Comparison of ENCODE assay signal across 29 cellular contexts in genomic region chr1:81660286-81660685, GRCh38.
DNase-seq lines count a peak whose midpoint lies in the region; FAIRE-seq and TF ChIP-seq lines count a peak whose summit lies in the region.
"Had no signal": no experiment of that assay in that cellular context is flagged by ENCODE, and none has a peak within 500 bp of the region (broad histone marks: within the 10 kb centered on the region; RNA-seq: fewer than 3 reads in every experiment).

No MANE protein-coding gene starts in this region.

- DNase-seq in EH (ENCODE audit: low read depth), result peak; percentile 75
- peak; percentile 85 to 88 for DNase-seq in foreskin fibroblast
- DNase-seq in renal cortical epithelial cell (ENCODE audit: low read depth), result peak; percentile 33
- no peak for DNase-seq in RKO (ENCODE audit: low spot score)
- DNase-seq in RCC 7860 (ENCODE audit: low spot score), result no peak
- DNase-seq in T-helper 9 cell, result no peak
- DNase-seq in midbrain (lab: John Stamatoyannopoulos, UW), result no peak
- DNase-seq: ACHN; activated CD4-positive, alpha-beta T cell treated with anti-CD3 and anti-CD28 coated beads for 48 hours; activated naive CD4-positive, alpha-beta T cell treated with Interleukin-2 at 50 U/mL for 16 hours; activated T-cell treated with anti-CD3 and anti-CD28 coated beads, Interleukin-2, amount 50 U/mL, for 48 hours; body of pancreas; C1 segment of cervical spinal cord; Calu3; cerebellar nuclear complex; DMS79 treated with DMSO at 0.1 percent for 48 hours; foreskin keratinocyte; GOT3; left colon; NCI-H1092 treated with DMSO at 0.1 percent for 48 hours; NCI-H187; NCI-H2171 treated with DMSO at 0.1 percent for 48 hours; NCI-H526; SIG-M5; stimulated activated CD8-positive, alpha-beta memory T cell treated with anti-CD3 and anti-CD28 coated beads, Interleukin-4, amount 100 ng/mL, for 48 hours; transverse colon; WERI-Rb-1 had no signal

- TF ChIP-seq CTCF in VCaP (conservative IDR thresholded peaks at IDR 0.05) (no peak), foreskin fibroblast (IDR thresholded peaks at IDR 0.05; ENCODE audit: low read depth, low read length) (no peak)

- FAIRE-seq in RCC 7860 (lab: Jason Lieb, UNC), result no peak
- FAIRE-seq: endothelial cell of umbilical vein had no signal

- H3K27ac ChIP-seq in VCaP, result peak overlapping the region; percentile 38
- H3K27ac ChIP-seq: body of pancreas, foreskin keratinocyte, transverse colon, WERI-Rb-1 had no signal

- H3K4me3 ChIP-seq in foreskin fibroblast (ENCODE audit: low read depth in 1 of 2, low read length in 2 of 2), result no peak overlapping the region
- H3K4me3 ChIP-seq: body of pancreas, transverse colon had no signal

Comparison
In these comparisons a context has a peak if more than half of its experiments do, and no peak if none do; other contexts are left out.
1. DNase-seq: peak in EH (single experiment), foreskin fibroblast (2 of 2) and renal cortical epithelial cell (single experiment); none in RKO (single experiment), RCC 7860 (single experiment), T-helper 9 cell (single experiment) and midbrain (single experiment).